8 cellular contexts compared by ENCODE assay signal in the genomic region with DNA sequence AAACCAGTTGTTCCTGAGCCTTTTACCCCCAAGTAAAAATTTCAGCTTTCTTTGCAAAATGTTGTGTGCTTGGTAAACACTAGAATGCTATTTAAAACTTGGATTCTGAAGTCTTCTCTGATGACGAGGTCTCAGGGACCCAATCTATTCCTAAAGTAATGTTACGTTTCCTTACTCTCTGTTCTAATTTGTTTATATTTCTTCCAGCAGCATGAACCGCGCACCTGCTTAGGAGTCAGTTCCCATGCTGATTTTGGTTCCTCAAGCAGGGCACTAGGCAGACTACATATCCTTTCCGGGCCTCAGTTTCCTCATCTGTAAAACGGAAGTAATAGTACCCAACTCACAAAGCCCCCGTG. TPM values are rescaled to one million over a fixed set of nuclear protein-coding genes. Genes with fewer than 3 reads are reported as not detected.
DNase-seq lines count a peak whose midpoint lies in the region; ATAC-seq and TF ChIP-seq lines count a peak whose summit lies in the region.

No MANE protein-coding gene starts in this region.

- CTCF ChIA-PET in activated B cell treated with CpG ODN at 0.5 μM for 24 hours (lab: Charles Lee): interaction anchor here (1.1 to 9.2 kb wide), 6 partner anchors 9 to 65 kb away, joined by 3 to 216 read pairs (median 10); a partner anchor contains a TSS

- peak overlapping the region; percentile 79 for H3K4me2 ChIP-seq in GM23338

- 0 out of 2 replicates have a peak, but pooled peaks cover 5% of the 10 kb centered on the region for H3F3A ChIP-seq in GM23338 (replicated peaks; ENCODE audit: low read depth)

- no peaks in the 10 kb centered on the region for H3K27me3 ChIP-seq in GM23338 (ENCODE audit: insufficient read depth)
- H3K27me3 ChIP-seq in right cardiac atrium (ENCODE audit: control insufficient read depth, insufficient read depth): no peaks in the 10 kb centered on the region
- H3K27me3 ChIP-seq in skeletal muscle tissue (ENCODE audit: control insufficient read depth in 3 of 3, insufficient read depth in 3 of 3, low read length in 3 of 3): no peaks in the 10 kb centered on the region

- intact Hi-C loops in activated B cell treated with CpG ODN at 0.5 μM for 24 hours (cut with micrococcal nuclease) (loop anchor here (10.0 kb wide), 1 partner anchor 412 kb away; a partner anchor contains a TSS), right cardiac atrium (cut with DNase I) (no loop called here)

- H3K79me2 ChIP-seq in GM23338 (replicated peaks; ENCODE audit: insufficient read depth): peaks cover 12% of the 10 kb centered on the region

- H3K27ac ChIP-seq in GM23338 (ENCODE audit: low read depth) (no peak overlapping the region), right cardiac atrium (ENCODE audit: low read length) (peak overlapping the region; percentile 76), skeletal muscle tissue (ENCODE audit: low read depth, low read length) (peak overlapping the region; percentile 99)

- TF ChIP-seq CTCF in GM23338 (conservative IDR thresholded peaks at IDR 0.05; ENCODE audit: low read depth in 2 of 2) (no peak), activated B cell treated with CpG ODN at 0.5 μM for 24 hours (IDR thresholded peaks at IDR 0.05) (no peak)

- DNase-seq in GM23338 (ENCODE audit: low spot score) (no peak), activated B cell treated with CpG ODN at 0.5 μM for 24 hours (no peak), right cardiac atrium (no peak), putamen (ENCODE audit: low spot score) (no peak), mucosa of gallbladder (ENCODE audit: low spot score) (no peak), NCI-H2196 treated with DMSO at 0.1 percent for 48 hours (lab: John Stamatoyannopoulos, UW; ENCODE audit: unreplicated experiment) (no peak)

- H4K20me1 ChIP-seq in GM23338 (replicated peaks; ENCODE audit: insufficient read depth): no peaks in the 10 kb centered on the region; the same call in 1 of the 2 replicates

- no peak overlapping the region for H2AFZ ChIP-seq in GM23338

- H3K27me3 Mint-ChIP-seq in GM23338 (ENCODE audit: insufficient read depth, low read depth, poor library complexity) (peaks cover 10% of the 10 kb centered on the region), activated B cell treated with CpG ODN at 0.5 μM for 24 hours (no peaks in the 10 kb centered on the region)

- no peaks in the 10 kb centered on the region for H3K9me2 ChIP-seq in GM23338 (ENCODE audit: insufficient read depth)

- H3K9me3 ChIP-seq in right cardiac atrium (ENCODE audit: control insufficient read depth, low read length): no peaks in the 10 kb centered on the region
- H3K9me3 ChIP-seq in skeletal muscle tissue (ENCODE audit: control insufficient read depth in 3 of 3, low read length in 3 of 3): no peaks in the 10 kb centered on the region

- H3K4me1 Mint-ChIP-seq in GM23338 (peaks cover 29% of the 10 kb centered on the region), activated B cell treated with CpG ODN at 0.5 μM for 24 hours (peaks cover 32% of the 10 kb centered on the region)

- WGBS in right cardiac atrium: 52% methylated on average over 7 of the region's 7 CpGs

- H3K27ac Mint-ChIP-seq in GM23338 (no peak overlapping the region), activated B cell treated with CpG ODN at 0.5 μM for 24 hours (peak overlapping the region; percentile 99)

- POLR2A ChIA-PET in activated B cell treated with CpG ODN at 0.5 μM for 24 hours (lab: Charles Lee): interaction anchor here (0.6 to 2.0 kb wide), 10 partner anchors 10 to 479 kb away, joined by 3 to 16 read pairs (median 6); a partner anchor contains a TSS

- no peaks in the 10 kb centered on the region for H3K36me3 Mint-ChIP-seq in GM23338 (ENCODE audit: low read depth)
- peaks cover 11% of the 10 kb centered on the region for H3K36me3 Mint-ChIP-seq in activated B cell treated with CpG ODN at 0.5 μM for 24 hours (ENCODE audit: low read depth)

- H3K36me3 ChIP-seq in GM23338 (ENCODE audit: insufficient read depth) (no peaks in the 10 kb centered on the region), skeletal muscle tissue (ENCODE audit: control insufficient read depth in 3 of 3, insufficient read depth in 3 of 3, low read length in 3 of 3) (no peaks in the 10 kb centered on the region)

- H3K4me1 ChIP-seq in GM23338 (ENCODE audit: insufficient read depth) (peaks cover 15% of the 10 kb centered on the region), right cardiac atrium (ENCODE audit: control insufficient read depth, insufficient read depth, low read length) (peaks cover 6% of the 10 kb centered on the region), skeletal muscle tissue (ENCODE audit: control insufficient read depth in 3 of 3, insufficient read depth in 3 of 3, low read length in 3 of 3) (peaks cover 37 to 54% (median 39%) of the 10 kb centered on the region in 3 donors)

- H3K4me3 Mint-ChIP-seq in GM23338 (peak overlapping the region; percentile 91), activated B cell treated with CpG ODN at 0.5 μM for 24 hours (peak overlapping the region; percentile 95)

- H3K4me3 ChIP-seq in GM23338 (peak overlapping the region; percentile 98), right cardiac atrium (ENCODE audit: low read length) (peak overlapping the region; percentile 63), skeletal muscle tissue (ENCODE audit: low read length in 3 of 3) (peak overlapping the region; percentile 77 to 88 (median 83))

- H3K9ac ChIP-seq in skeletal muscle tissue (ENCODE audit: low read depth in 1 of 3, low read length in 3 of 3): peak overlapping the region; percentile 96

- H3K9me3 Mint-ChIP-seq in GM23338: no peaks in the 10 kb centered on the region; the same call in 2 of the 3 replicates
- no peaks in the 10 kb centered on the region for H3K9me3 Mint-ChIP-seq in activated B cell treated with CpG ODN at 0.5 μM for 24 hours

- no peak for ATAC-seq in GM23338
- no peak for ATAC-seq in activated B cell treated with CpG ODN at 0.5 μM for 24 hours (ENCODE audit: low read depth)
- no peak for ATAC-seq in right cardiac atrium
- ATAC-seq in HG03025 (IDR thresholded peaks at IDR 0.05; ENCODE audit: low FRiP score, unreplicated experiment): no peak

TF ChIP-seq in GM23338, 12 proteins besides CTCF, POLR2A, EP300 and RAD21 (continues in another document):
- TF ChIP-seq NANOG (IDR thresholded peaks at IDR 0.05; ENCODE audit: borderline replicate concordance) (no peak), EZH2 (IDR thresholded peaks at IDR 0.05; ENCODE audit: low read depth, unreplicated experiment) (no peak), ZNF331 (CRISPR knock-in tag; IDR thresholded peaks at IDR 0.05; ENCODE audit: low read depth) (no peak), JUNB (IDR thresholded peaks at IDR 0.05; ENCODE audit: unreplicated experiment) (no peak)
- TF ChIP-seq, protein P1, sequence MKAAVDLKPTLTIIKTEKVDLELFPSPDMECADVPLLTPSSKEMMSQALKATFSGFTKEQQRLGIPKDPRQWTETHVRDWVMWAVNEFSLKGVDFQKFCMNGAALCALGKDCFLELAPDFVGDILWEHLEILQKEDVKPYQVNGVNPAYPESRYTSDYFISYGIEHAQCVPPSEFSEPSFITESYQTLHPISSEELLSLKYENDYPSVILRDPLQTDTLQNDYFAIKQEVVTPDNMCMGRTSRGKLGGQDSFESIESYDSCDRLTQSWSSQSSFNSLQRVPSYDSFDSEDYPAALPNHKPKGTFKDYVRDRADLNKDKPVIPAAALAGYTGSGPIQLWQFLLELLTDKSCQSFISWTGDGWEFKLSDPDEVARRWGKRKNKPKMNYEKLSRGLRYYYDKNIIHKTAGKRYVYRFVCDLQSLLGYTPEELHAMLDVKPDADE (IDR thresholded peaks at IDR 0.05): no peak
- TF ChIP-seq, protein P2, sequence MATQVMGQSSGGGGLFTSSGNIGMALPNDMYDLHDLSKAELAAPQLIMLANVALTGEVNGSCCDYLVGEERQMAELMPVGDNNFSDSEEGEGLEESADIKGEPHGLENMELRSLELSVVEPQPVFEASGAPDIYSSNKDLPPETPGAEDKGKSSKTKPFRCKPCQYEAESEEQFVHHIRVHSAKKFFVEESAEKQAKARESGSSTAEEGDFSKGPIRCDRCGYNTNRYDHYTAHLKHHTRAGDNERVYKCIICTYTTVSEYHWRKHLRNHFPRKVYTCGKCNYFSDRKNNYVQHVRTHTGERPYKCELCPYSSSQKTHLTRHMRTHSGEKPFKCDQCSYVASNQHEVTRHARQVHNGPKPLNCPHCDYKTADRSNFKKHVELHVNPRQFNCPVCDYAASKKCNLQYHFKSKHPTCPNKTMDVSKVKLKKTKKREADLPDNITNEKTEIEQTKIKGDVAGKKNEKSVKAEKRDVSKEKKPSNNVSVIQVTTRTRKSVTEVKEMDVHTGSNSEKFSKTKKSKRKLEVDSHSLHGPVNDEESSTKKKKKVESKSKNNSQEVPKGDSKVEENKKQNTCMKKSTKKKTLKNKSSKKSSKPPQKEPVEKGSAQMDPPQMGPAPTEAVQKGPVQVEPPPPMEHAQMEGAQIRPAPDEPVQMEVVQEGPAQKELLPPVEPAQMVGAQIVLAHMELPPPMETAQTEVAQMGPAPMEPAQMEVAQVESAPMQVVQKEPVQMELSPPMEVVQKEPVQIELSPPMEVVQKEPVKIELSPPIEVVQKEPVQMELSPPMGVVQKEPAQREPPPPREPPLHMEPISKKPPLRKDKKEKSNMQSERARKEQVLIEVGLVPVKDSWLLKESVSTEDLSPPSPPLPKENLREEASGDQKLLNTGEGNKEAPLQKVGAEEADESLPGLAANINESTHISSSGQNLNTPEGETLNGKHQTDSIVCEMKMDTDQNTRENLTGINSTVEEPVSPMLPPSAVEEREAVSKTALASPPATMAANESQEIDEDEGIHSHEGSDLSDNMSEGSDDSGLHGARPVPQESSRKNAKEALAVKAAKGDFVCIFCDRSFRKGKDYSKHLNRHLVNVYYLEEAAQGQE (IDR thresholded peaks at IDR 0.05; ENCODE audit: unreplicated experiment): no peak

RNA-seq across cellular contexts. Expression of a gene that starts 0.9 kb away (rescaled TPM):
- total RNA-seq in GM23338 (2014; rRNA removed; shearing (Covaris generic)): 33.8 and 36.9 TPM in 2 replicates
- polyA plus RNA-seq in GM23338 (2016; fragmentation: Nextera tagmentation; extraction: Ambion mirVana): 11.3 and 13.5 TPM in 2 replicates
- total RNA-seq in activated B cell treated with CpG ODN at 0.5 μM for 24 hours: 6.5 and 7.1 TPM in 2 replicates
- total RNA-seq in right cardiac atrium: 10 to 100 TPM; 22.2 to 35.5 (median 27.1) TPM
- 23.6 TPM for polyA plus RNA-seq in right cardiac atrium
- total RNA-seq in skeletal muscle tissue: 6.3 TPM
- 26.4 TPM for total RNA-seq in mucosa of gallbladder

RNA-seq across cellular contexts. Expression of a gene that starts 43.8 kb away (rescaled TPM):
- not detected in 2 replicates for total RNA-seq in GM23338 (2014; rRNA removed; shearing (Covaris generic))
- not detected in 2 replicates for polyA plus RNA-seq in GM23338 (2016; fragmentation: Nextera tagmentation; extraction: Ambion mirVana)
- total RNA-seq in activated B cell treated with CpG ODN at 0.5 μM for 24 hours: not detected in 2 replicates
- total RNA-seq in right cardiac atrium: not detected
- polyA plus RNA-seq in right cardiac atrium: not detected
- not detected for total RNA-seq in skeletal muscle tissue
- total RNA-seq in mucosa of gallbladder: not detected

RNA-seq across cellular contexts. Expression of a gene that starts 53.2 kb away (rescaled TPM):
- total RNA-seq in GM23338 (2014; rRNA removed; shearing (Covaris generic)): 7.5 and 13.2 TPM in 2 replicates
- 0.71 and 1.5 TPM in 2 replicates for polyA plus RNA-seq in GM23338 (2016; fragmentation: Nextera tagmentation; extraction: Ambion mirVana)
- total RNA-seq in activated B cell treated with CpG ODN at 0.5 μM for 24 hours: 13.0 and 13.6 TPM in 2 replicates
- total RNA-seq in right cardiac atrium: 10 to 100 TPM in 1 of 4 donors, 1 to 10 TPM in 3; 6.7 to 12.7 (median 8.1) TPM
- 5.0 TPM for polyA plus RNA-seq in right cardiac atrium
- 3.7 TPM for total RNA-seq in skeletal muscle tissue
- 12.2 TPM for total RNA-seq in mucosa of gallbladder
